In the genomic region with DNA sequence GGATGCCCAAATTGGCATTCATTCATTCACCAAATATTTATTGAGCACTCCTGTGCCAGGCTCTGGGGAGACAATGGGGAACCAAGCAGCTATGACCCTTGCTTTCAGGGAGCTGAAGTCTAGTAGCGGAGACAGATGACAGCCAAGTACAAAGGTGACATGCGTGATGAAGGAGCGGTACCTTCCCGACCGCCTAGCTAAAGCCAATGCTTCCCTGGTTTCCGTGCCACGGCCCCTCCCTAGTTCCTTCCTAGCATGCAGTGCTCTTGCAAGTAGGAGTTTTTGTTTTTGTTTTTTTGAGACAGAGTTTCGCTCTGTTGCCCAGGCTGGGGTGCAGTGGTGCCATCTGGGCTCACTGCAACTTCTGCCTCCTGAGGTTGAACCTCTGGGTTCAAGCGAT, we compare ENCODE assay signal across 23 cellular contexts. TPM values are rescaled to one million over a fixed set of nuclear protein-coding genes. Genes with fewer than 3 reads are reported as not detected.
DNase-seq lines count a peak whose midpoint lies in the region; ATAC-seq, FAIRE-seq and TF ChIP-seq lines count a peak whose summit lies in the region.
"Had no signal": no experiment of that assay in that cellular context is flagged by ENCODE, and none has a peak within 500 bp of the region (broad histone marks: within the 10 kb centered on the region; RNA-seq: fewer than 3 reads in every experiment).

No MANE protein-coding gene starts in this region.

- no peak overlapping the region for H3K4me2 ChIP-seq in smooth muscle cell
- H3K4me2 ChIP-seq: A549, BLaER1 had no signal

- H4K20me1 ChIP-seq in smooth muscle cell (ENCODE audit: low read depth) = peaks cover 43% of the 10 kb centered on the region
- H4K20me1 ChIP-seq: BLaER1 had no signal

- no peaks in the 10 kb centered on the region for H3K9me3 Mint-ChIP-seq in activated naive CD4-positive, alpha-beta T cell treated with anti-CD3 and anti-CD28 coated beads, Interleukin-2, amount 50 U/mL, for 24 hours
- no peaks in the 10 kb centered on the region for H3K9me3 Mint-ChIP-seq in CD4-positive, alpha-beta T cell
- H3K9me3 Mint-ChIP-seq: CD8-positive, alpha-beta T cell; H9 had no signal

- POLR2A ChIA-PET in CD4-positive, alpha-beta T cell (lab: Charles Lee) = interaction anchor here (0.9 to 6.2 kb wide), 2 partner anchors 9 to 21 kb away, joined by 3 to 69 read pairs; partner anchors contain the start of gene ARMC5

- no peaks in the 10 kb centered on the region for H3K36me3 Mint-ChIP-seq in activated naive CD4-positive, alpha-beta T cell treated with anti-CD3 and anti-CD28 coated beads, Interleukin-2, amount 50 U/mL, for 24 hours
- no peaks in the 10 kb centered on the region for H3K36me3 Mint-ChIP-seq in CD4-positive, alpha-beta T cell (ENCODE audit: low read depth)
- H3K36me3 Mint-ChIP-seq: CD14-positive monocyte; CD8-positive, alpha-beta T cell had no signal

- H3K4me1 ChIP-seq in kidney (ENCODE audit: control insufficient read depth in 1 of 2, insufficient read depth in 1 of 2, low read depth in 1 of 2, low read length in 2 of 2) (peaks cover 3 to 16% of the 10 kb centered on the region in 2 donors), stomach smooth muscle (ENCODE audit: control insufficient read depth, insufficient read depth, low read length) (peaks cover 30% of the 10 kb centered on the region), smooth muscle cell (ENCODE audit: low read depth) (no peaks in the 10 kb centered on the region)

- H3K27ac Mint-ChIP-seq in activated naive CD4-positive, alpha-beta T cell treated with anti-CD3 and anti-CD28 coated beads, Interleukin-2, amount 50 U/mL, for 24 hours = peak overlapping the region; percentile 30
- no peak overlapping the region for H3K27ac Mint-ChIP-seq in CD4-positive, alpha-beta T cell
- H3K27ac Mint-ChIP-seq: CD8-positive, alpha-beta T cell; H9; IgD-negative memory B cell had no signal

- DNase-seq in activated naive CD4-positive, alpha-beta T cell treated with Interleukin-2 at 50 U/mL for 16 hours = no peak
- no peak for DNase-seq in CD4-positive, alpha-beta T cell
- DNase-seq in kidney = peak; percentile 43
- DNase-seq in GM12891 (ENCODE audit: insufficient read length, low spot score) = no peak
- no peak for DNase-seq in smooth muscle cell (lab: John Stamatoyannopoulos, UW; ENCODE audit: unreplicated experiment)
- DNase-seq: Calu3; CD8-positive, alpha-beta T cell; DMS53; DND-41; EL; H9 had no signal

- peaks cover 32% of the 10 kb centered on the region for H3F3A ChIP-seq in smooth muscle cell (ENCODE audit: low read depth)

- intact Hi-C loops in CD4-positive, alpha-beta T cell (cut with DNase I, micrococcal nuclease) = loop anchor here in 1 of 2 experiments (10.0 kb wide), 1 partner anchor 235 kb away; a partner anchor contains a TSS
- intact Hi-C loops in kidney (cut with DNase I) = no loop called here

- H3K4me3 ChIP-seq in kidney (ENCODE audit: low read length in 2 of 2) (no peak overlapping the region), stomach smooth muscle (ENCODE audit: low read length in 2 of 2) (no peak overlapping the region), smooth muscle cell (no peak overlapping the region)
- H3K4me3 ChIP-seq: A549, BLaER1, GM12878 had no signal

- no peak for TF ChIP-seq CTCF in CD4-positive, alpha-beta T cell (IDR thresholded peaks at IDR 0.05)
- TF ChIP-seq CTCF in kidney (IDR thresholded peaks at IDR 0.05; ENCODE audit: borderline replicate concordance, extremely low read depth, insufficient read depth) (no peak), smooth muscle cell (IDR thresholded peaks at IDR 0.05; ENCODE audit: borderline replicate concordance, insufficient read depth, poor library complexity, severe bottlenecking) (no peak)

- no peaks in the 10 kb centered on the region for H3K27me3 ChIP-seq in CD4-positive, alpha-beta T cell (ENCODE audit: control insufficient read depth, insufficient read depth, low read length)
- H3K27me3 ChIP-seq in stomach smooth muscle (ENCODE audit: control insufficient read depth in 1 of 2, insufficient read depth in 2 of 2, low read length in 2 of 2) (no peaks in the 10 kb centered on the region), smooth muscle cell (ENCODE audit: low read depth) (no peaks in the 10 kb centered on the region)
- H3K27me3 ChIP-seq: BLaER1 had no signal

- no peaks in the 10 kb centered on the region for H3K27me3 Mint-ChIP-seq in activated naive CD4-positive, alpha-beta T cell treated with anti-CD3 and anti-CD28 coated beads, Interleukin-2, amount 50 U/mL, for 24 hours
- no peaks in the 10 kb centered on the region for H3K27me3 Mint-ChIP-seq in CD4-positive, alpha-beta T cell

- no peak overlapping the region for H3K27ac ChIP-seq in CD4-positive, alpha-beta T cell (ENCODE audit: low read depth, low read length)
- no peak overlapping the region for H3K27ac ChIP-seq in kidney (ENCODE audit: low read depth in 2 of 2, low read length in 2 of 2)
- peak overlapping the region; percentile 24 for H3K27ac ChIP-seq in stomach smooth muscle (ENCODE audit: low read length)
- H3K27ac ChIP-seq in smooth muscle cell (ENCODE audit: low read depth) = no peak overlapping the region
- H3K27ac ChIP-seq: 22Rv1, A549, BLaER1 had no signal

- H3K4me3 Mint-ChIP-seq in activated naive CD4-positive, alpha-beta T cell treated with anti-CD3 and anti-CD28 coated beads, Interleukin-2, amount 50 U/mL, for 24 hours = no peak overlapping the region
- peak overlapping the region; percentile 31 for H3K4me3 Mint-ChIP-seq in CD4-positive, alpha-beta T cell
- H3K4me3 Mint-ChIP-seq: CD8-positive, alpha-beta T cell; H9 had no signal

- H3K9ac ChIP-seq in kidney (ENCODE audit: low read length in 2 of 2) = no peak overlapping the region
- no peak overlapping the region for H3K9ac ChIP-seq in stomach smooth muscle (ENCODE audit: low read length in 2 of 2)
- H3K9ac ChIP-seq in smooth muscle cell (ENCODE audit: low read depth) = no peak overlapping the region
- H3K9ac ChIP-seq: BLaER1 had no signal

- no peak overlapping the region for H2AFZ ChIP-seq in smooth muscle cell (ENCODE audit: low read depth)

- no peaks in the 10 kb centered on the region for H3K79me2 ChIP-seq in smooth muscle cell (ENCODE audit: low read depth)

- TF ChIP-seq POLR2A in GM12891 (IDR thresholded peaks at IDR 0.05; ENCODE audit: low read depth, low read length) = no peak

- ATAC-seq in CD4-positive, alpha-beta T cell (ENCODE audit: poor library complexity) = no peak
- ATAC-seq: A549; CD8-positive, alpha-beta T cell; GM12878 had no signal

- no peaks in the 10 kb centered on the region for H3K9me3 ChIP-seq in CD4-positive, alpha-beta T cell (ENCODE audit: control insufficient read depth, low read length)
- H3K9me3 ChIP-seq in kidney (ENCODE audit: control insufficient read depth in 1 of 2, low read length in 2 of 2) = no peaks in the 10 kb centered on the region
- no peaks in the 10 kb centered on the region for H3K9me3 ChIP-seq in stomach smooth muscle (ENCODE audit: control insufficient read depth in 2 of 2, low read length in 2 of 2)
- H3K9me3 ChIP-seq in smooth muscle cell (replicated peaks; ENCODE audit: low read depth) = no peaks in the 10 kb centered on the region
- H3K9me3 ChIP-seq: A549, BLaER1 had no signal

- H3K36me3 ChIP-seq in kidney (ENCODE audit: control insufficient read depth in 1 of 2, insufficient read depth in 2 of 2, low read length in 2 of 2) (peaks cover 0 to 4% of the 10 kb centered on the region in 2 donors), stomach smooth muscle (ENCODE audit: control insufficient read depth in 2 of 2, insufficient read depth in 2 of 2, low read length in 2 of 2) (peaks cover 11 to 17% of the 10 kb centered on the region in 2 donors), smooth muscle cell (ENCODE audit: low read depth) (peaks cover 3% of the 10 kb centered on the region)

- CTCF ChIA-PET in CD4-positive, alpha-beta T cell (lab: Charles Lee) = interaction anchor here (1.5 kb wide), 1 partner anchor 28 kb away, joined by 3 read pairs; the partner anchor contains the start of gene RUSF1

- FAIRE-seq in kidney (lab: Jason Lieb, UNC) = no peak
- FAIRE-seq in GM12891 (lab: Jason Lieb, UNC) = no peak
- FAIRE-seq: A549, GM12878, GM19239, H1, HTR-8/SVneo had no signal

- peaks cover 14% of the 10 kb centered on the region for H3K4me1 Mint-ChIP-seq in activated naive CD4-positive, alpha-beta T cell treated with anti-CD3 and anti-CD28 coated beads, Interleukin-2, amount 50 U/mL, for 24 hours
- peaks cover 17% of the 10 kb centered on the region for H3K4me1 Mint-ChIP-seq in CD4-positive, alpha-beta T cell (ENCODE audit: low read depth)

- 96% methylated on average over 9 of the region's 9 CpGs for WGBS in smooth muscle cell (ENCODE audit: low lambda C conversion rate)

TF ChIP-seq in GM12891, 5 proteins besides CTCF, POLR2A, EP300 and RAD21 (continues in another document):
- TF ChIP-seq PAX5 (IDR thresholded peaks at IDR 0.05; ENCODE audit: insufficient read depth, low read length, severe bottlenecking) = no peak
- no peak for TF ChIP-seq POLR2AphosphoS5 (IDR thresholded peaks at IDR 0.05; ENCODE audit: low read depth, low read length)
- no peak for TF ChIP-seq POU2F2 (IDR thresholded peaks at IDR 0.05; ENCODE audit: low read depth, low read length)

RNA-seq across cellular contexts. Expression of gene SLC5A2, which starts 3.2 kb away (rescaled TPM):
- total RNA-seq in CD4-positive, alpha-beta T cell = 1 to 10 TPM; 4.1 to 5.3 TPM
- total RNA-seq in kidney = 4.8 TPM
- polyA plus RNA-seq in kidney (ENCODE audit: insufficient read depth, low read depth, low replicate concordance) = 208 TPM
- 0.26 TPM for polyA plus RNA-seq in GM12891 (2012; ENCODE audit: low read depth, missing spikeins)
- total RNA-seq in smooth muscle cell = 0.40 TPM in 1 of 2 replicates, not detected in the other
- polyA plus RNA-seq in smooth muscle cell = 5.1 and 10.6 TPM in 2 replicates
- total RNA-seq: G401, GM12878 had no signal
- polyA plus RNA-seq: CD14-positive monocyte had no signal

RNA-seq across cellular contexts. Expression of gene TGFB1I1, which starts 7.8 kb away (rescaled TPM):
- under 1 TPM; 0.36 to 0.42 TPM for total RNA-seq in CD4-positive, alpha-beta T cell
- total RNA-seq in kidney (54.4 TPM), smooth muscle cell (67.2 and 73.0 TPM in 2 replicates)
- polyA plus RNA-seq in kidney (ENCODE audit: insufficient read depth, low read depth, low replicate concordance) (27.5 TPM), smooth muscle cell (203 and 213 TPM in 2 replicates)
- polyA plus RNA-seq in GM12891 (2012; ENCODE audit: low read depth, missing spikeins) = 1.5 TPM

RNA-seq across cellular contexts. Expression of gene ARMC5, which starts 20.5 kb away (rescaled TPM):
- 10 to 100 TPM in 1 of 2 experiments, 1 to 10 TPM in 1; 8.5 to 10.8 TPM for total RNA-seq in CD4-positive, alpha-beta T cell
- total RNA-seq in kidney (9.6 TPM), smooth muscle cell (5.8 and 7.0 TPM in 2 replicates)
- polyA plus RNA-seq in kidney (ENCODE audit: insufficient read depth, low read depth, low replicate concordance) (10.9 TPM), smooth muscle cell (19.6 and 24.6 TPM in 2 replicates)
- polyA plus RNA-seq in GM12891 (2012; ENCODE audit: low read depth, missing spikeins) = 7.6 TPM

RNA-seq across cellular contexts. Expression of gene RUSF1, which starts 28.4 kb away (rescaled TPM):
- total RNA-seq in CD4-positive, alpha-beta T cell = 10 to 100 TPM; 69.2 to 73.2 TPM
- total RNA-seq in kidney (69.2 TPM), smooth muscle cell (55.9 and 68.7 TPM in 2 replicates)
- polyA plus RNA-seq in kidney (ENCODE audit: insufficient read depth, low read depth, low replicate concordance) (51.8 TPM), smooth muscle cell (72.1 and 73.7 TPM in 2 replicates)
- polyA plus RNA-seq in GM12891 (2012; ENCODE audit: low read depth, missing spikeins) = 29.6 TPM

RNA-seq across cellular contexts. Expression of gene ZNF843, which starts 37.2 kb away (rescaled TPM):
- under 1 TPM in 1 of 2 experiments, not detected in 1; 0.16 TPM for total RNA-seq in CD4-positive, alpha-beta T cell
- total RNA-seq in kidney (1.4 TPM), smooth muscle cell (1.6 and 2.2 TPM in 2 replicates)
- polyA plus RNA-seq in kidney (ENCODE audit: insufficient read depth, low read depth, low replicate concordance) (0.67 TPM), smooth muscle cell (1.7 and 2.3 TPM in 2 replicates)
- polyA plus RNA-seq in GM12891 (2012; ENCODE audit: low read depth, missing spikeins) = 0.03 TPM
- total RNA-seq: Calu3; CD8-positive, alpha-beta T cell had no signal
- polyA plus RNA-seq: CD14-positive monocyte, IgD-negative memory B cell had no signal

Comparison
In these comparisons a context has a peak if more than half of its experiments do, and no peak if none do; other contexts are left out.
1. RNA of gene TGFB1I1, which starts 7.8 kb away (total RNA-seq): 67.2 to 73.0 TPM in smooth muscle cell and 54.4 TPM in kidney (single experiment); 0.36 to 0.42 TPM in CD4-positive, alpha-beta T cell; every median in the first group is over 10 times any median in the second.